19 cellular contexts compared by ENCODE assay signal in the genomic region with DNA sequence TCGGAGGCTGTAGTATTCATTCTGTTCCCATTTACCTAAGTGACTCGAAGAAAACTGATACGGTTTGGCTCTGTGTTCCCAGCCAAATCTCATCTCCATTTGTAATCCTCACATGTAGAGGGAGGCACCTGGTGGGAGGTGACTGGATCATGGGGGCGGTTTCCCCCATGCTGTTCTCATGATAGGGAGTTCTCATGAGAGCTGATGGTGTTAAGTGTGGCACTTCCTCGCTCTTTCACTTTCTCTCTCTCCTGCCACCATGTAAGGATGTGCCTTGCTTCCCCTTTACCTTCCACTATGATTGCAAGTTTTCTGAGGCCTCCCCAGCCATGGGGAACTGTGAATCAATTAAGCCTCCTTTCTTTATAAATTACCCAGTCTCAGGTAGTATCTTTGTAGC. TPM values are rescaled to one million over a fixed set of nuclear protein-coding genes. Genes with fewer than 3 reads are reported as not detected.
A peak's percentile ranks its signal among the peaks of the same experiment; 100 is the strongest.
DNase-seq lines count a peak whose midpoint lies in the region; ATAC-seq, FAIRE-seq and TF ChIP-seq lines count a peak whose summit lies in the region.
"Had no signal": no experiment of that assay in that cellular context is flagged by ENCODE, and none has a peak within 500 bp of the region (broad histone marks: within the 10 kb centered on the region; RNA-seq: fewer than 3 reads in every experiment).

No MANE protein-coding gene starts in this region.

- no peak for DNase-seq in activated naive CD8-positive, alpha-beta T cell treated with anti-CD3 and anti-CD28 coated beads, Interleukin-2, amount 50 U/mL, for 24 hours
- DNase-seq in GM12878 (ENCODE audit: low read depth, low spot score): no peak
- no peak for DNase-seq in smooth muscle cell (lab: John Stamatoyannopoulos, UW; ENCODE audit: unreplicated experiment)
- DNase-seq in prostate gland (ENCODE audit: low spot score): no peak
- no peak for DNase-seq in cerebellar nuclear complex (lab: John Stamatoyannopoulos, UW)
- DNase-seq: CD4-positive, alpha-beta T cell; DMS79 treated with DMSO at 0.1 percent for 48 hours; GDM1; HCEC 1CT; KBM-7; NCI-H1092 treated with DMSO at 0.1 percent for 48 hours; NCI-H1694; NCI-H345; NCI-H69; SK-N-SH had no signal

- BruUV-seq in GM12878 (replicated peaks; lab: Mats Ljungman, UMichigan): no TSS peak

- intact Hi-C loops in GM12878 (cut with micrococcal nuclease; ENCODE audit: unreplicated experiment) (no loop called here), prostate gland (cut with DNase I) (no loop called here)

- H3K27ac ChIP-seq in GM12878 (ENCODE audit: control insufficient read depth, insufficient read depth) (no peak overlapping the region), smooth muscle cell (ENCODE audit: low read depth) (no peak overlapping the region), prostate gland (no peak overlapping the region)
- H3K27ac ChIP-seq: A549, HL-60 had no signal

- H3K4me1 ChIP-seq in GM12878 (ENCODE audit: control insufficient read depth, insufficient read depth, low read length) (no peaks in the 10 kb centered on the region), smooth muscle cell (ENCODE audit: low read depth) (no peaks in the 10 kb centered on the region), prostate gland (replicated peaks) (no peaks in the 10 kb centered on the region)
- H3K4me1 ChIP-seq: A549 had no signal

- peaks cover 3% of the 10 kb centered on the region; the same call in 2 of the 3 replicates for H3K9me3 ChIP-seq in GM12878 (replicated peaks; ENCODE audit: control insufficient read depth, insufficient read depth, low read length)
- no peaks in the 10 kb centered on the region for H3K9me3 ChIP-seq in smooth muscle cell (replicated peaks; ENCODE audit: low read depth)
- H3K9me3 ChIP-seq in prostate gland: no peaks in the 10 kb centered on the region
- H3K9me3 ChIP-seq: A549, SK-N-SH had no signal

- POLR2A ChIA-PET in GM12878 (lab: Charles Lee): interaction anchor here (1.7 to 2.3 kb wide), 2 partner anchors 9 to 21 kb away, joined by 4 to 15 read pairs; no protein-coding TSS in a partner anchor

- H3K27me3 ChIP-seq in GM12878 (replicated peaks in 1 of 2; ENCODE audit: control insufficient read depth in 2 of 2, insufficient read depth in 2 of 2, low read length in 1 of 2) (no peaks in the 10 kb centered on the region), smooth muscle cell (ENCODE audit: low read depth) (no peaks in the 10 kb centered on the region), prostate gland (replicated peaks; ENCODE audit: insufficient read depth) (no peaks in the 10 kb centered on the region)

- H3K27me3 Mint-ChIP-seq in activated naive CD8-positive, alpha-beta T cell: no peaks in the 10 kb centered on the region
- H3K27me3 Mint-ChIP-seq in activated naive CD8-positive, alpha-beta T cell treated with anti-CD3 and anti-CD28 coated beads, Interleukin-2, amount 50 U/mL, for 24 hours: no peaks in the 10 kb centered on the region
- H3K27me3 Mint-ChIP-seq: CD4-positive, alpha-beta T cell had no signal

- CTCF ChIA-PET in GM12878 (lab: Yijun Ruan, JAX): interaction anchor here (1.1 kb wide), 1 partner anchor 128 kb away, joined by 3 read pairs; no protein-coding TSS in a partner anchor

- no peak for TF ChIP-seq RAD21 in GM12878 (IDR thresholded peaks at IDR 0.05; ENCODE audit: insufficient read depth, low read depth, low read length)

- H3K79me2 ChIP-seq in GM12878 (ENCODE audit: control insufficient read depth, insufficient read depth, low read length) (peaks cover 10% of the 10 kb centered on the region), smooth muscle cell (ENCODE audit: low read depth) (no peaks in the 10 kb centered on the region)

- WGBS in GM12878 (ENCODE audit: insufficient coverage, insufficient replicate concordance, low lambda C conversion rate, missing lambda C conversion rate): over 99% methylated on average over 5 of the region's 5 CpGs
- WGBS in smooth muscle cell (ENCODE audit: low lambda C conversion rate): 95% methylated on average over 5 of the region's 5 CpGs
- WGBS in prostate gland: 91% methylated on average over 5 of the region's 5 CpGs

- H3K36me3 Mint-ChIP-seq in activated naive CD8-positive, alpha-beta T cell: peaks cover 22% of the 10 kb centered on the region
- peaks cover 49% of the 10 kb centered on the region for H3K36me3 Mint-ChIP-seq in activated naive CD8-positive, alpha-beta T cell treated with anti-CD3 and anti-CD28 coated beads, Interleukin-2, amount 50 U/mL, for 24 hours (ENCODE audit: low read depth)

- SMC1A ChIA-PET in GM12878 (lab: Charles Lee; ENCODE audit: uncharacterized antibody, unreplicated experiment): interaction anchor here (0.9 to 6.2 kb wide), 5 partner anchors 8 to 173 kb away, joined by 3 to 61 read pairs (median 7); partner anchors contain the start of gene SLAIN1

- H3K4me1 Mint-ChIP-seq in activated naive CD8-positive, alpha-beta T cell (ENCODE audit: low read depth): peaks cover 40% of the 10 kb centered on the region
- H3K4me1 Mint-ChIP-seq in activated naive CD8-positive, alpha-beta T cell treated with anti-CD3 and anti-CD28 coated beads, Interleukin-2, amount 50 U/mL, for 24 hours: peaks cover 26% of the 10 kb centered on the region

- no peak for TF ChIP-seq EP300 in GM12878 (IDR thresholded peaks at IDR 0.05; ENCODE audit: borderline replicate concordance in 1 of 2, control insufficient read depth in 1 of 2, low read depth in 2 of 2, low read length in 2 of 2)

- H3K36me3 ChIP-seq in GM12878 (ENCODE audit: control insufficient read depth in 2 of 2, insufficient read depth in 2 of 2, low read length in 1 of 2): 0 out of 4 replicates have a peak, but pooled peaks cover 0 to 12% of the 10 kb centered on the region in 2 experiments
- no peaks in the 10 kb centered on the region for H3K36me3 ChIP-seq in smooth muscle cell (ENCODE audit: low read depth)
- no peaks in the 10 kb centered on the region for H3K36me3 ChIP-seq in prostate gland

- peak overlapping the region; percentile 62 for H3K27ac Mint-ChIP-seq in activated naive CD8-positive, alpha-beta T cell
- H3K27ac Mint-ChIP-seq in activated naive CD8-positive, alpha-beta T cell treated with anti-CD3 and anti-CD28 coated beads, Interleukin-2, amount 50 U/mL, for 24 hours: no peak overlapping the region
- H3K27ac Mint-ChIP-seq: CD4-positive, alpha-beta T cell had no signal

- no peak overlapping the region for H3K4me2 ChIP-seq in GM12878 (ENCODE audit: control insufficient read depth, insufficient read depth)
- no peak overlapping the region for H3K4me2 ChIP-seq in smooth muscle cell
- H3K4me2 ChIP-seq: A549, SK-N-SH had no signal

- H3K4me3 Mint-ChIP-seq in activated naive CD8-positive, alpha-beta T cell: no peak overlapping the region
- H3K4me3 Mint-ChIP-seq in activated naive CD8-positive, alpha-beta T cell treated with anti-CD3 and anti-CD28 coated beads, Interleukin-2, amount 50 U/mL, for 24 hours: no peak overlapping the region
- H3K4me3 Mint-ChIP-seq: CD4-positive, alpha-beta T cell had no signal

- H3F3A ChIP-seq in smooth muscle cell (ENCODE audit: low read depth): no peaks in the 10 kb centered on the region

- H3K9ac ChIP-seq in GM12878 (ENCODE audit: control insufficient read depth, insufficient read depth, low read length) (no peak overlapping the region), smooth muscle cell (ENCODE audit: low read depth) (no peak overlapping the region)
- H3K9ac ChIP-seq: SK-N-SH had no signal

- TF ChIP-seq POLR2A in GM12878 (IDR thresholded peaks at IDR 0.05; ENCODE audit: low read depth, low read length) (no peak), prostate gland (IDR thresholded peaks at IDR 0.05) (no peak)

- H3K4me3 ChIP-seq in GM12878: no peak overlapping the region
- H3K4me3 ChIP-seq in smooth muscle cell: no peak overlapping the region
- H3K4me3 ChIP-seq in prostate gland: no peak overlapping the region
- H3K4me3 ChIP-seq: A549 had no signal

- RAD21 ChIA-PET in GM12878 (lab: Charles Lee; ENCODE audit: unreplicated experiment): no interaction called here

- H4K20me1 ChIP-seq in GM12878 (ENCODE audit: control insufficient read depth, insufficient read depth) (no peaks in the 10 kb centered on the region), smooth muscle cell (ENCODE audit: low read depth) (no peaks in the 10 kb centered on the region)

- ATAC-seq in activated naive CD8-positive, alpha-beta T cell treated with anti-CD3 and anti-CD28 coated beads, Interleukin-2, amount 50 U/mL, for 24 hours: no peak
- peak; percentile 28 for ATAC-seq in GM21390 (IDR thresholded peaks at IDR 0.05; ENCODE audit: unreplicated experiment)
- ATAC-seq in GM12878: peak; percentile 26; the same call in 2 of the 3 replicates
- ATAC-seq: A549 had no signal

- in situ Hi-C loops in GM12878 (cut with MboI): loop anchor here (25.0 kb wide), 1 partner anchor 1666 kb away; no protein-coding TSS in a partner anchor

- FAIRE-seq in GM12878 (lab: Jason Lieb, UNC): no peak
- FAIRE-seq: A549 had no signal

- no peaks in the 10 kb centered on the region for H3K9me3 Mint-ChIP-seq in activated naive CD8-positive, alpha-beta T cell (ENCODE audit: low read depth)
- H3K9me3 Mint-ChIP-seq in activated naive CD8-positive, alpha-beta T cell treated with anti-CD3 and anti-CD28 coated beads, Interleukin-2, amount 50 U/mL, for 24 hours: no peaks in the 10 kb centered on the region
- H3K9me3 Mint-ChIP-seq: CD4-positive, alpha-beta T cell had no signal

- TF ChIP-seq CTCF in GM12878 (IDR thresholded peaks at IDR 0.05 in 2 of 3, conservative IDR thresholded peaks at IDR 0.05 in 1 of 3; ENCODE audit: control insufficient read depth in 2 of 3, extremely low read depth in 1 of 3, insufficient read depth in 1 of 3, low read depth in 3 of 3, low read length in 3 of 3) (no peak), smooth muscle cell (IDR thresholded peaks at IDR 0.05; ENCODE audit: borderline replicate concordance, insufficient read depth, poor library complexity, severe bottlenecking) (no peak), prostate gland (IDR thresholded peaks at IDR 0.05) (no peak)

- no peak overlapping the region for H2AFZ ChIP-seq in GM12878 (ENCODE audit: control insufficient read depth, low read depth, low read length)
- no peak overlapping the region for H2AFZ ChIP-seq in smooth muscle cell (ENCODE audit: low read depth)

RNA-seq across cellular contexts. Expression of gene SLAIN1, which starts 23.5 kb away (rescaled TPM):
- total RNA-seq in GM12878 (2013; cell fraction: nucleolus; rRNA removed): 77.0 and 94.9 TPM in 2 replicates
- total RNA-seq in GM12878 (2014; rRNA removed) (72.5 and 88.7 TPM in 2 replicates), GM12878 (2014; rRNA removed; fragmentation: Illumina TruSeq; extraction: Trizol) (85.2 and 86.5 TPM in 2 replicates), GM12878 (2021) (57.3 and 58.5 TPM in 2 replicates), smooth muscle cell (0.18 and 0.81 TPM in 2 replicates), prostate gland (100 to 1,000 TPM in 1 of 2 donors, 1 to 10 TPM in 1; 9.6 to 132 TPM)
- polyA plus RNA-seq in GM12878 (2011; ENCODE audit: low read depth): 23.5 TPM
- polyA plus RNA-seq in GM12878 (2011; rRNA removed) (140 and 174 TPM in 2 replicates), GM12878 (2014; fragmentation: Illumina TruSeq; extraction: Trizol) (98.4 and 167 TPM in 2 replicates), GM12878 (2014; fragmentation: Nextera tagmentation; extraction: Ambion mirVana) (10 to 100 TPM; 26.8 to 35.1 TPM), GM12878 (2014; rRNA removed) (45.1 and 56.6 TPM in 2 replicates), GM12878 (2016; fragmentation: Nextera tagmentation; extraction: Ambion mirVana) (10 to 100 TPM; 11.9 to 12.3 TPM), smooth muscle cell (1.3 TPM in 1 of 2 replicates, not detected in the other)
- 64.7 and 76.5 TPM in 2 replicates for polyA plus RNA-seq in GM12878 (2011; cell fraction: cytosol; rRNA removed)
- polyA plus RNA-seq in GM12878 (2011; cell fraction: nucleus; rRNA removed): 54.6 and 60.5 TPM in 2 replicates
- 24.1 and 36.5 TPM in 2 replicates for polyA plus RNA-seq in GM12878 (2012)
- 107 and 169 TPM in 2 replicates for polyA minus RNA-seq in GM12878 (2011; rRNA and poly(A)+ RNA removed)
- 31.7 and 34.1 TPM in 2 replicates for polyA minus RNA-seq in GM12878 (2011; cell fraction: cytosol; rRNA and poly(A)+ RNA removed)
- polyA minus RNA-seq in GM12878 (2011; cell fraction: nucleus; rRNA and poly(A)+ RNA removed): 85.0 and 121 TPM in 2 replicates
